Comparison of ENCODE assay signal across 9 cellular contexts in the genomic region with DNA sequence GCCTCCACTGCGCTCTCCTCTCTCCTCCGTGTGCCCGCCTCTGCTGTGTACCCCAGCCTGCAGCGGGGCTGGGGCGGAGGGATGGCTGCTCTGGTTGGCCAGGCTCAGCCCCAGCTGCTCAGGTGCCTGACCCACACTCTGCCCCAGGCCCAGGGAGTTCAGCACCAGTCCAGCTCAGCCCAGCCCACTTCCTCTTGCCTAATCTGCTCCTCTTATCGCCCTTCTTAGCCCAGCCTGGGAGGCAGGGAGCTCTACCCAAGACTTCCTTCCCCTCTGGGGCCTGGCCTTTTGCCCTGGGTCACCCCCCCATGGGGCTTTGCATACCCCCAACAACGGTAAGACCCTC. TPM values are rescaled to one million over a fixed set of nuclear protein-coding genes. Genes with fewer than 3 reads are reported as not detected.
DNase-seq lines count a peak whose midpoint lies in the region; ATAC-seq and TF ChIP-seq lines count a peak whose summit lies in the region.
"Had no signal": no experiment of that assay in that cellular context is flagged by ENCODE, and none has a peak within 500 bp of the region (broad histone marks: within the 10 kb centered on the region; RNA-seq: fewer than 3 reads in every experiment).

No MANE protein-coding gene starts in this region.

- peaks cover 0 to 12% (median 8%) of the 10 kb centered on the region in 4 donors for H3K4me1 ChIP-seq in Peyer's patch

- H3K36me3 Mint-ChIP-seq in activated CD4-positive, alpha-beta T cell treated with anti-CD3 and anti-CD28 coated beads for 36 hours (ENCODE audit: low read depth): no peaks in the 10 kb centered on the region
- H3K36me3 Mint-ChIP-seq in stimulated activated naive CD8-positive, alpha-beta T cell treated with anti-CD3 and anti-CD28 coated beads, Interleukin-15, Interleukin-2, amounts not matched to agents 100 ng/mL and 50 ng/mL, for 24 hours (ENCODE audit: low read depth): no peaks in the 10 kb centered on the region

- no peak for TF ChIP-seq CTCF in Peyer's patch (IDR thresholded peaks at IDR 0.05)

- CTCF ChIA-PET in activated CD4-positive, alpha-beta T cell treated with anti-CD3 and anti-CD28 coated beads for 36 hours (lab: Charles Lee): interaction anchor here (0.7 to 21.7 kb wide), 20 partner anchors 10 to 263 kb away, joined by 3 to 393 read pairs (median 4); partner anchors contain the start of genes ANKRD63, CCDC9B, INAFM2 and IVD

- no peaks in the 10 kb centered on the region for H3K36me3 ChIP-seq in Peyer's patch

- peak overlapping the region; percentile 97 for H3K27ac Mint-ChIP-seq in activated CD4-positive, alpha-beta T cell treated with anti-CD3 and anti-CD28 coated beads for 36 hours
- H3K27ac Mint-ChIP-seq in stimulated activated naive CD8-positive, alpha-beta T cell treated with anti-CD3 and anti-CD28 coated beads, Interleukin-15, Interleukin-2, amounts not matched to agents 100 ng/mL and 50 ng/mL, for 24 hours: peak overlapping the region; percentile 97

- POLR2A ChIA-PET in activated CD4-positive, alpha-beta T cell treated with anti-CD3 and anti-CD28 coated beads for 36 hours (lab: Charles Lee): interaction anchor here (1.0 kb wide), 1 partner anchor 15 kb away, joined by 7 read pairs; the partner anchor contains the start of gene INAFM2

- no peaks in the 10 kb centered on the region for H3K27me3 Mint-ChIP-seq in activated CD4-positive, alpha-beta T cell treated with anti-CD3 and anti-CD28 coated beads for 36 hours
- H3K27me3 Mint-ChIP-seq in stimulated activated naive CD8-positive, alpha-beta T cell treated with anti-CD3 and anti-CD28 coated beads, Interleukin-15, Interleukin-2, amounts not matched to agents 100 ng/mL and 50 ng/mL, for 24 hours: no peaks in the 10 kb centered on the region

- H3K9me3 ChIP-seq in Peyer's patch: no peaks in the 10 kb centered on the region

- peak overlapping the region; percentile 91 for H3K4me3 Mint-ChIP-seq in activated CD4-positive, alpha-beta T cell treated with anti-CD3 and anti-CD28 coated beads for 36 hours
- H3K4me3 Mint-ChIP-seq in stimulated activated naive CD8-positive, alpha-beta T cell treated with anti-CD3 and anti-CD28 coated beads, Interleukin-15, Interleukin-2, amounts not matched to agents 100 ng/mL and 50 ng/mL, for 24 hours: peak overlapping the region; percentile 92

- TF ChIP-seq POLR2A in Peyer's patch (IDR thresholded peaks at IDR 0.05): no peak

- peaks cover 39% of the 10 kb centered on the region for H3K4me1 Mint-ChIP-seq in activated CD4-positive, alpha-beta T cell treated with anti-CD3 and anti-CD28 coated beads for 36 hours
- peaks cover 37% of the 10 kb centered on the region for H3K4me1 Mint-ChIP-seq in stimulated activated naive CD8-positive, alpha-beta T cell treated with anti-CD3 and anti-CD28 coated beads, Interleukin-15, Interleukin-2, amounts not matched to agents 100 ng/mL and 50 ng/mL, for 24 hours (ENCODE audit: low read depth)

- ATAC-seq in activated CD4-positive, alpha-beta T cell treated with anti-CD3 and anti-CD28 coated beads for 36 hours: peak; percentile 48
- no peak for ATAC-seq in GM21360 (IDR thresholded peaks at IDR 0.05; ENCODE audit: unreplicated experiment)

- H3K27ac ChIP-seq in Peyer's patch: peak overlapping the region; percentile 83 to 92 (median 86)

- DNase-seq in activated CD4-positive, alpha-beta T cell treated with anti-CD3 and anti-CD28 coated beads for 36 hours: peak; percentile 48
- no peak for DNase-seq in activated CD4-positive, alpha-beta T cell treated with anti-CD3 and anti-CD28 coated beads, Interleukin-2, amount 50 U/mL, for 4 hours
- DNase-seq in Peyer's patch: peak; percentile 51 to 67 (median 64)
- DNase-seq in globus pallidus (ENCODE audit: low spot score): peak; percentile 53
- DNase-seq in midbrain (lab: John Stamatoyannopoulos, UW): no peak
- no peak for DNase-seq in RPMI8226

- no peaks in the 10 kb centered on the region for H3K27me3 ChIP-seq in Peyer's patch

- H3K4me3 ChIP-seq in Peyer's patch: peak overlapping the region; percentile 25 to 58 (median 42)

- intact Hi-C loops in activated CD4-positive, alpha-beta T cell treated with anti-CD3 and anti-CD28 coated beads for 36 hours (cut with DNase I, micrococcal nuclease): loop anchor here in 1 of 2 experiments (1.0 to 10.0 kb wide), 3 partner anchors 14 to 524 kb away; partner anchors contain the start of genes FSIP1 and INAFM2

- no peaks in the 10 kb centered on the region for H3K9me3 Mint-ChIP-seq in activated CD4-positive, alpha-beta T cell treated with anti-CD3 and anti-CD28 coated beads for 36 hours (ENCODE audit: low read depth)
- H3K9me3 Mint-ChIP-seq in stimulated activated naive CD8-positive, alpha-beta T cell treated with anti-CD3 and anti-CD28 coated beads, Interleukin-15, Interleukin-2, amounts not matched to agents 100 ng/mL and 50 ng/mL, for 24 hours: no peaks in the 10 kb centered on the region

RNA-seq across cellular contexts. Expression of gene PLCB2, which starts 1.1 kb away (rescaled TPM):
- 10 to 100 TPM; 67.9 to 86.8 TPM for total RNA-seq in activated CD4-positive, alpha-beta T cell treated with anti-CD3 and anti-CD28 coated beads for 36 hours
- 100 to 1,000 TPM in 1 of 4 donors, 10 to 100 TPM in 3; 12.3 to 101 (median 15.7) TPM for total RNA-seq in Peyer's patch

RNA-seq across cellular contexts. Expression of gene INAFM2, which starts 14.7 kb away (rescaled TPM):
- 10 to 100 TPM in 1 of 2 experiments, 1 to 10 TPM in 1; 9.9 to 11.2 TPM for total RNA-seq in activated CD4-positive, alpha-beta T cell treated with anti-CD3 and anti-CD28 coated beads for 36 hours
- 10 to 100 TPM in 1 of 4 donors, 1 to 10 TPM in 3; 6.2 to 10.7 (median 8.9) TPM for total RNA-seq in Peyer's patch

RNA-seq across cellular contexts. Expression of gene ANKRD63, which starts 26.0 kb away (rescaled TPM):
- total RNA-seq in activated CD4-positive, alpha-beta T cell treated with anti-CD3 and anti-CD28 coated beads for 36 hours: not detected
- not detected for total RNA-seq in Peyer's patch

RNA-seq across cellular contexts. Expression of gene CCDC9B, which starts 31.9 kb away (rescaled TPM):
- under 1 TPM; 0.65 to 0.98 TPM for total RNA-seq in activated CD4-positive, alpha-beta T cell treated with anti-CD3 and anti-CD28 coated beads for 36 hours
- total RNA-seq in Peyer's patch: 10 to 100 TPM; 14.4 to 55.6 (median 37.7) TPM

RNA-seq across cellular contexts. Expression of gene PHGR1, which starts 42.0 kb away (rescaled TPM):
- total RNA-seq in activated CD4-positive, alpha-beta T cell treated with anti-CD3 and anti-CD28 coated beads for 36 hours: not detected
- 1,000 to 10,000 TPM in 3 of 4 donors, 100 to 1,000 TPM in 1; 519 to 6,265 (median 3,022) TPM for total RNA-seq in Peyer's patch
- total RNA-seq: glomerular endothelial cell had no signal

Comparison
In these comparisons a context has a peak if more than half of its experiments do, and no peak if none do; other contexts are left out.
1. DNase-seq: peak in activated CD4-positive, alpha-beta T cell treated with anti-CD3 and anti-CD28 coated beads for 36 hours (single experiment), Peyer's patch (3 of 3) and globus pallidus (single experiment); none in activated CD4-positive, alpha-beta T cell treated with anti-CD3 and anti-CD28 coated beads, Interleukin-2, amount 50 U/mL, for 4 hours (0 of 2), midbrain (single experiment) and RPMI8226 (single experiment).